ENCODE assay signal across 10 cellular contexts in the genomic region with DNA sequence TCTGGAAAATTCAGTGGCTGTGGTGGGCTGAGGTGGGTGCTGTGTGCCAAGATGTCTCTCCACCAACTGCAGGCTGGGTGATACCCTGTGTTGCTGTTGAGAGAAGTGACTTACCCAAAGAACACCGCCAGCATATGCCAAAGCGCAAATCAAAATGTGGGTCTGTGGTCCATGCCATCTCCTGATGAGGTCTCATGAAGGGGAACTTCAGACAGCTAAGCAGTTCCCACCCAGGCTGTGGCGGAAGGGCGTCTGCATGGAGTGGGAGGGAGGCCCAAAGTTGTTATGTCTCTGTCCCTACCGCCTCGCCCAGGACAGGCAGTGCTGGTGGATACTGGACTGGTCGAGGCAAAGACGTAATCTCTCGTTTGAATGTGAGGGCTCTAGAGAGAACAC.
DNase-seq lines count a peak whose midpoint lies in the region; ATAC-seq, FAIRE-seq and TF ChIP-seq lines count a peak whose summit lies in the region.
"Had no signal": no experiment of that assay in that cellular context is flagged by ENCODE, and none has a peak within 500 bp of the region (broad histone marks: within the 10 kb centered on the region; RNA-seq: fewer than 3 reads in every experiment).

No MANE protein-coding gene starts in this region.

- peaks cover 9% of the 10 kb centered on the region for H3K36me3 Mint-ChIP-seq in neural crest cell (ENCODE audit: low read depth)

- TF ChIP-seq POLR2A in adrenal gland (IDR thresholded peaks at IDR 0.05), result no peak

- no peak overlapping the region for H3K4me3 Mint-ChIP-seq in neural crest cell

- peaks cover 24% of the 10 kb centered on the region for H3K4me1 ChIP-seq in DND-41 (ENCODE audit: insufficient read depth, low read length)
- peaks cover 68% of the 10 kb centered on the region for H3K4me1 ChIP-seq in MM.1S (ENCODE audit: low read length)
- H3K4me1 ChIP-seq in mammary epithelial cell (ENCODE audit: insufficient read depth, low read length), result peaks cover 48% of the 10 kb centered on the region
- peaks cover 0 to 3% of the 10 kb centered on the region in 2 donors for H3K4me1 ChIP-seq in adrenal gland (replicated peaks in 1 of 2)
- H3K4me1 ChIP-seq: prostate gland had no signal

- H3K27ac ChIP-seq in DND-41 (ENCODE audit: low read length), result peak overlapping the region; percentile 62
- peak overlapping the region; percentile 98 for H3K27ac ChIP-seq in MM.1S (ENCODE audit: low read length)
- H3K27ac ChIP-seq in mammary epithelial cell (ENCODE audit: insufficient read depth, low read depth, low read length), result peak overlapping the region; percentile 78
- peak overlapping the region in 2 of 5 donors; percentile 64 to 71 for H3K27ac ChIP-seq in adrenal gland
- H3K27ac ChIP-seq: prostate gland had no signal

- peaks cover 25% of the 10 kb centered on the region for H3K4me1 Mint-ChIP-seq in neural crest cell

- H3F3A ChIP-seq in MM.1S (ENCODE audit: insufficient read depth, low read length), result peaks cover 39% of the 10 kb centered on the region

- TF ChIP-seq CTCF in DND-41 (IDR thresholded peaks at IDR 0.05; ENCODE audit: borderline replicate concordance, extremely low read depth, low read length, poor library complexity, severe bottlenecking), result no peak
- no peak for TF ChIP-seq CTCF in MM.1S (IDR thresholded peaks at IDR 0.05; ENCODE audit: low read length)
- no peak for TF ChIP-seq CTCF in mammary epithelial cell (conservative IDR thresholded peaks at IDR 0.05 in 1 of 2, IDR thresholded peaks at IDR 0.05 in 1 of 2; ENCODE audit: extremely low read depth in 1 of 2, insufficient read depth in 1 of 2, low read depth in 1 of 2, low read length in 2 of 2)
- no peak for TF ChIP-seq CTCF in neural crest cell (conservative IDR thresholded peaks at IDR 0.05)
- TF ChIP-seq CTCF in adrenal gland (IDR thresholded peaks at IDR 0.05), result no peak

- in situ Hi-C loops in mammary epithelial cell (cut with MboI; ENCODE audit: low sequenced_read_pairs in 2 of 2), result no loop called here

- peaks cover 8% of the 10 kb centered on the region for H4K20me1 ChIP-seq in DND-41 (ENCODE audit: insufficient read depth, low read length)
- H4K20me1 ChIP-seq in MM.1S (ENCODE audit: insufficient read depth, low read length), result no peaks in the 10 kb centered on the region
- H4K20me1 ChIP-seq in mammary epithelial cell (ENCODE audit: insufficient read depth, low read length), result no peaks in the 10 kb centered on the region

- no peak overlapping the region; the same call in 1 of the 2 replicates for H3K4me2 ChIP-seq in DND-41 (ENCODE audit: insufficient read depth, low read length)
- H3K4me2 ChIP-seq in MM.1S (ENCODE audit: low read depth, low read length), result peak overlapping the region; percentile 42
- peak overlapping the region; percentile 59 for H3K4me2 ChIP-seq in mammary epithelial cell (ENCODE audit: insufficient read depth, low read depth, low read length)

- H3K4me3 ChIP-seq in DND-41 (ENCODE audit: low read depth in 1 of 2, low read length in 2 of 2) (no peak overlapping the region), MM.1S (ENCODE audit: low read length) (no peak overlapping the region), mammary epithelial cell (replicated peaks in 1 of 3; ENCODE audit: insufficient read depth in 1 of 3, low read depth in 2 of 3, low read length in 3 of 3) (no peak overlapping the region), adrenal gland (no peak overlapping the region)
- H3K4me3 ChIP-seq: prostate gland had no signal

- no peak overlapping the region for H3K9ac ChIP-seq in DND-41 (ENCODE audit: low read depth, low read length)
- peak overlapping the region; percentile 56 for H3K9ac ChIP-seq in MM.1S (ENCODE audit: low read length)
- no peak overlapping the region for H3K9ac ChIP-seq in mammary epithelial cell (ENCODE audit: insufficient read depth, low read length)

- intact Hi-C loops in mammary epithelial cell (cut with micrococcal nuclease), result no loop called here
- intact Hi-C loops in adrenal gland (cut with DNase I), result no loop called here

- 78% methylated on average over 9 of the region's 9 CpGs for WGBS in mammary epithelial cell (ENCODE audit: low coverage, missing lambda C conversion rate)
- WGBS in adrenal gland, 4 donors, result 78 to 93% (median 87%) methylated on average over 8 to 9 of the region's 9 CpGs

- H3K79me2 ChIP-seq in DND-41 (ENCODE audit: insufficient read depth, low read length) (no peaks in the 10 kb centered on the region), MM.1S (ENCODE audit: low read length) (no peaks in the 10 kb centered on the region), mammary epithelial cell (ENCODE audit: insufficient read depth, low read length) (no peaks in the 10 kb centered on the region)

- dilution Hi-C loops in mammary epithelial cell (cut with HindIII; ENCODE audit: low sequenced_read_pairs), result loop anchor here (10.0 kb wide), 1 partner anchor 407 kb away; no protein-coding TSS in a partner anchor

- CTCF ChIA-PET in mammary epithelial cell (lab: Charles Lee; ENCODE audit: low non-redundant PET), result interaction anchor here (0.5 kb wide), 1 partner anchor 663 kb away, joined by 5 read pairs; no protein-coding TSS in a partner anchor

- H3K9me2 ChIP-seq in MM.1S (replicated peaks; ENCODE audit: insufficient read depth, low read length), result no peaks in the 10 kb centered on the region

- H3K9me3 Mint-ChIP-seq in neural crest cell, result no peaks in the 10 kb centered on the region

- H3K27ac Mint-ChIP-seq in neural crest cell (ENCODE audit: unreplicated experiment), result peak overlapping the region; percentile 78

- H3K27me3 ChIP-seq in DND-41 (ENCODE audit: insufficient read depth, low read length, poor library complexity), result no peaks in the 10 kb centered on the region
- no peaks in the 10 kb centered on the region for H3K27me3 ChIP-seq in MM.1S (replicated peaks; ENCODE audit: insufficient read depth, low read length)
- no peaks in the 10 kb centered on the region for H3K27me3 ChIP-seq in mammary epithelial cell (ENCODE audit: insufficient read depth, low read length)
- H3K27me3 ChIP-seq in adrenal gland, result no peaks in the 10 kb centered on the region

- no peak for DNase-seq in DND-41
- peak; percentile 44 for DNase-seq in MM.1S
- no peak for DNase-seq in mammary epithelial cell
- no peak for DNase-seq in neural crest cell (ENCODE audit: low read depth, low spot score)
- no peak for DNase-seq in amniotic stem cell (lab: John Stamatoyannopoulos, UW)
- DNase-seq in frontal cortex (ENCODE audit: low spot score in 2 of 2), result no peak
- DNase-seq in SIG-M5 (lab: John Stamatoyannopoulos, UW), result no peak
- DNase-seq in adrenal gland, result no peak

- no peak for FAIRE-seq in frontal cortex (lab: Jason Lieb, UNC)
- FAIRE-seq: G401.6 had no signal

- peak; percentile 67; the same call in 1 of the 3 replicates for ATAC-seq in DND-41 (ENCODE audit: insufficient read depth, low read depth)

- H3K36me3 ChIP-seq in DND-41 (ENCODE audit: insufficient read depth, low read length) (peaks cover 21% of the 10 kb centered on the region), MM.1S (replicated peaks; ENCODE audit: insufficient read depth, low read length) (no peaks in the 10 kb centered on the region), mammary epithelial cell (ENCODE audit: insufficient read depth, low read length) (no peaks in the 10 kb centered on the region), adrenal gland (replicated peaks in 1 of 2) (no peaks in the 10 kb centered on the region)
- H3K36me3 ChIP-seq: prostate gland had no signal

- no peaks in the 10 kb centered on the region for H3K27me3 Mint-ChIP-seq in neural crest cell (ENCODE audit: low read depth)

- H2AFZ ChIP-seq in DND-41 (ENCODE audit: low read depth, low read length) (no peak overlapping the region), MM.1S (ENCODE audit: low read length) (no peak overlapping the region), mammary epithelial cell (ENCODE audit: low read depth, low read length) (peak overlapping the region; percentile 59)

- no peaks in the 10 kb centered on the region for H3K9me3 ChIP-seq in DND-41 (ENCODE audit: insufficient read depth, low read length, severe bottlenecking)
- no peaks in the 10 kb centered on the region for H3K9me3 ChIP-seq in MM.1S (replicated peaks; ENCODE audit: insufficient read depth, low read length)
- no peaks in the 10 kb centered on the region for H3K9me3 ChIP-seq in mammary epithelial cell (replicated peaks; ENCODE audit: insufficient read depth, low read length)
- H3K9me3 ChIP-seq in adrenal gland (replicated peaks in 1 of 3), result no peaks in the 10 kb centered on the region
- H3K9me3 ChIP-seq: prostate gland had no signal

- TSS peak; percentile 69 for BruUV-seq in mammary epithelial cell (replicated peaks; lab: Mats Ljungman, UMichigan)
